Comparison of ENCODE assay signal across 20 cellular contexts in the genomic region with DNA sequence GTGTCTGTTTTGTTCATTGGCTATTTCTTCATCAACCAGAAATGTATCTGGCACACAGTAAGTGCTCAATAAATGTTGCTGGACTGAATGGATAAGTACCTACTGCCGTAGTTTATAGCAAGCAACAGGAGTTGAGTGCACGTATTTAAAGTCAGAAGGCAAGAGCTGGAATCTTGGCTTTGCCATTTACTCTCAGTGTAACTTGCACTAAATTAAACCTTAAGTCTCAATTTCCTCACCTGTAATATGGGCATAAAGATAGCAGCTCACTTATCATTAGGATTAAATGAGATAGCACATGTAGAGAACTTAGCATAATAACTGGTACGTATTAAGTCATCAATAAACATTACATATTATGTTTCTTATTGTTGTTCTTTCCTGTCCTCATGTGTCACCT.
"Had no signal": no experiment of that assay in that cellular context is flagged by ENCODE, and none has a peak within 500 bp of the region (broad histone marks: within the 10 kb centered on the region; RNA-seq: fewer than 3 reads in every experiment).

No MANE protein-coding gene starts in this region.

- H3K9me3 Mint-ChIP-seq: effector memory CD8-positive, alpha-beta T cell; mesothelial cell of epicardium; natural killer cell treated with Interleukin-12 subunit alpha and Interleukin-12 subunit beta and Interleukin-15 and Interleukin-18, amount 100 ng/mL, for 72 hours; stimulated activated naive CD8-positive, alpha-beta T cell treated with anti-CD3 and anti-CD28 coated beads, Interleukin-15, amount 100 ng/mL, for 72 hours had no signal

- H3K9me3 ChIP-seq: lower lobe of right lung, mucosa of descending colon, prostate gland, right atrium auricular region, suprapubic skin had no signal

- H3K27ac Mint-ChIP-seq: effector memory CD8-positive, alpha-beta T cell; mesothelial cell of epicardium; naive B cell; natural killer cell treated with Interleukin-12 subunit alpha and Interleukin-12 subunit beta and Interleukin-15 and Interleukin-18, amount 100 ng/mL, for 72 hours; stimulated activated naive CD8-positive, alpha-beta T cell treated with anti-CD3 and anti-CD28 coated beads, Interleukin-15, amount 100 ng/mL, for 72 hours had no signal

- H3K27ac ChIP-seq: lower lobe of right lung, prostate gland, suprapubic skin had no signal

- H3K36me3 ChIP-seq: lower lobe of right lung, prostate gland, right atrium auricular region, suprapubic skin had no signal

- H3K4me3 Mint-ChIP-seq: effector memory CD8-positive, alpha-beta T cell; mesothelial cell of epicardium; naive B cell; natural killer cell treated with Interleukin-12 subunit alpha and Interleukin-12 subunit beta and Interleukin-15 and Interleukin-18, amount 100 ng/mL, for 72 hours; stimulated activated naive CD8-positive, alpha-beta T cell treated with anti-CD3 and anti-CD28 coated beads, Interleukin-15, amount 100 ng/mL, for 72 hours had no signal

- H3K4me1 Mint-ChIP-seq: naive B cell had no signal

- H3K36me3 Mint-ChIP-seq: mesothelial cell of epicardium; naive B cell; natural killer cell treated with Interleukin-12 subunit alpha and Interleukin-12 subunit beta and Interleukin-15 and Interleukin-18, amount 100 ng/mL, for 72 hours had no signal

- H3K4me3 ChIP-seq: lower lobe of right lung, mucosa of descending colon, prostate gland, right atrium auricular region, smooth muscle cell, suprapubic skin had no signal

- H3K27me3 ChIP-seq: right atrium auricular region, suprapubic skin had no signal

- DNase-seq: cortex of kidney; effector memory CD8-positive, alpha-beta T cell; left ventricle myocardium superior; lower lobe of right lung; mucosa of descending colon; naive B cell; nucleus accumbens; stimulated activated CD4-positive, alpha-beta T cell treated with anti-CD3 and anti-CD28 coated beads, Interleukin-12 subunit alpha, Interleukin-12 subunit beta, amount 100 ng/mL, for 4 hours; stimulated activated CD4-positive, alpha-beta T cell treated with anti-CD3 and anti-CD28 coated beads, Interleukin-1b, Interleukin-23, amount 100 ng/mL, for 48 hours; stimulated activated CD4-positive, alpha-beta T cell treated with anti-CD3 and anti-CD28 coated beads, Interleukin-4, amount 100 ng/mL, for 1 hour; stimulated activated CD8-positive, alpha-beta memory T cell treated with anti-CD3 and anti-CD28 coated beads, Interleukin-4, amount 100 ng/mL, for 48 hours; stimulated activated naive CD4-positive, alpha-beta T cell; stimulated activated naive CD8-positive, alpha-beta T cell treated with anti-CD3 and anti-CD28 coated beads, Interleukin-15, amount 100 ng/mL, for 72 hours; trophoblast cell had no signal
